ENCODE assay signal across 26 cellular contexts in genomic region chr7:93851536-93851935, GRCh38. TPM values are rescaled to one million over a fixed set of nuclear protein-coding genes. Genes with fewer than 3 reads are reported as not detected.
"Had no signal": no experiment of that assay in that cellular context is flagged by ENCODE, and none has a peak within 500 bp of the region (broad histone marks: within the 10 kb centered on the region; RNA-seq: fewer than 3 reads in every experiment).

No MANE protein-coding gene starts in this region.

- FAIRE-seq: endometrium, small intestine had no signal

- DNase-seq: activated B cell treated with CpG ODN at 0.5 μM for 24 hours; activated CD4-positive, alpha-beta memory T cell treated with anti-CD3 and anti-CD28 coated beads, Interleukin-2, amount 10 ng/mL, durations not matched to agents 7 days and 5 days; activated CD4-positive, alpha-beta T cell treated with anti-CD3 and anti-CD28 coated beads for 4 hours; activated CD8-positive, alpha-beta memory T cell treated with anti-CD3 and anti-CD28 coated beads, Interleukin-2, amount 10 ng/mL, durations not matched to agents 7 days and 5 days; amygdala; brain microvascular endothelial cell; esophagus squamous epithelium; glutamatergic neuron; hypothalamus; mesenchymal stem cell; mucosa of descending colon; naive B cell; right cardiac atrium; small intestine; stimulated activated CD4-positive, alpha-beta T cell treated with anti-CD3 and anti-CD28 coated beads, Interleukin-15, amount 100 ng/mL, for 24 hours; stimulated activated CD4-positive, alpha-beta T cell treated with anti-CD3 and anti-CD28 coated beads, Interleukin-2, amount 100 ng/mL, for 48 hours; T-cell; uterus had no signal

- H3K4me3 ChIP-seq: coronary artery, esophagus squamous epithelium, mucosa of descending colon, prostate gland, tibial nerve, uterus had no signal

- H3K4me1 ChIP-seq: esophagus squamous epithelium, prostate gland, tibial nerve, uterus had no signal

- ATAC-seq: activated CD8-positive, alpha-beta memory T cell treated with anti-CD3 and anti-CD28 coated beads, Interleukin-2, amount 10 ng/mL, durations not matched to agents 7 days and 5 days; mucosa of descending colon; right cardiac atrium; T-cell had no signal

- H3K27ac ChIP-seq: brain microvascular endothelial cell, coronary artery, esophagus squamous epithelium, prostate gland, tibial nerve, uterus had no signal

- H3K36me3 ChIP-seq: brain microvascular endothelial cell, esophagus squamous epithelium, prostate gland, tibial nerve, uterus had no signal

- H3K9me3 ChIP-seq: esophagus squamous epithelium, mucosa of descending colon, prostate gland, tibial nerve, uterus had no signal

- H3K27me3 ChIP-seq: brain microvascular endothelial cell, esophagus squamous epithelium, tibial nerve, uterus had no signal

RNA-seq across cellular contexts. Expression of gene TFPI2, which starts 39.0 kb away (rescaled TPM):
- total RNA-seq: activated CD4-positive, alpha-beta memory T cell treated with anti-CD3 and anti-CD28 coated beads, Interleukin-2, amount 10 ng/mL, durations not matched to agents 7 days and 5 days had no signal

RNA-seq across cellular contexts. Expression of gene GNGT1, which starts 54.8 kb away (rescaled TPM):
- total RNA-seq: activated B cell treated with CpG ODN at 0.5 μM for 24 hours; activated CD4-positive, alpha-beta memory T cell treated with anti-CD3 and anti-CD28 coated beads, Interleukin-2, amount 10 ng/mL, durations not matched to agents 7 days and 5 days; activated CD8-positive, alpha-beta memory T cell treated with anti-CD3 and anti-CD28 coated beads, Interleukin-2, amount 10 ng/mL, durations not matched to agents 7 days and 5 days; esophagus squamous epithelium; fibroblast of villous mesenchyme; kidney epithelial cell; liver; mucosa of descending colon; osteoblast; prostate gland; right cardiac atrium; T-cell; tibial nerve; uterus had no signal
- polyA plus RNA-seq: liver, right cardiac atrium, small intestine had no signal
